ENCODE assay signal across 8 cellular contexts in the genomic region with DNA sequence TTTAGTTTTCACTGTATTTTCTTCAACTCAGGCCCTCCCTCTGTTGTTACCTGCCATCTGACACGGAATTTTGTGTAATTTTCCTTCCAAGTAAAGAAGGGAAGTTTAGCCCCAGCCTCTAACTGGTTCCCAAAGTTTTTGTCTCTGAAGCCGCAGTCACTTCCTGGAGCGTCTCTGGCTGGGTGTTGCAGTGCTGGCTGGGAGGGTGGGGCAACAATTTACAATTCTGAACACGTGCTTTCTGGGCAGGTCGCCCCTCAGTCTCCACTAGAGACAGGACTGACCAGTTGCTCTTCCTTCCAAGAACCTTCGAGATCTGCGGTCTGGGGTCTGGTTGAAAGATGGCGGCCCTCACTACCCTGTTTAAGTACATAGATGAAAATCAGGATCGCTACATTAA. TPM values are rescaled to one million over a fixed set of nuclear protein-coding genes. Genes with fewer than 3 reads are reported as not detected.
DNase-seq lines count a peak whose midpoint lies in the region; ATAC-seq and TF ChIP-seq lines count a peak whose summit lies in the region.

No MANE protein-coding gene starts in this region.

- POLR2A ChIA-PET in activated CD8-positive, alpha-beta T cell treated with anti-CD3 and anti-CD28 coated beads, Interleukin-2, amount 10 ng/mL, durations not matched to agents 7 days and 5 days (lab: Charles Lee), result interaction anchor here (1.2 to 1.5 kb wide), 4 partner anchors 97 to 216 kb away, joined by 3 read pairs; no protein-coding TSS in a partner anchor
- POLR2A ChIA-PET in naive thymus-derived CD8-positive, alpha-beta T cell (lab: Charles Lee), result interaction anchor here (1.0 to 1.9 kb wide), 4 partner anchors 122 to 709 kb away, joined by 3 to 8 read pairs (median 5); a partner anchor contains a TSS

- peaks cover 51% of the 10 kb centered on the region for H3K4me1 Mint-ChIP-seq in activated CD8-positive, alpha-beta T cell treated with anti-CD3 and anti-CD28 coated beads, Interleukin-2, amount 10 ng/mL, durations not matched to agents 7 days and 5 days (ENCODE audit: low read depth)
- H3K4me1 Mint-ChIP-seq in naive thymus-derived CD8-positive, alpha-beta T cell, result peaks cover 30 to 71% (median 59%) of the 10 kb centered on the region in 4 donors

- peaks cover 52% of the 10 kb centered on the region for H3K36me3 Mint-ChIP-seq in activated CD8-positive, alpha-beta T cell treated with anti-CD3 and anti-CD28 coated beads, Interleukin-2, amount 10 ng/mL, durations not matched to agents 7 days and 5 days (ENCODE audit: low read depth)
- H3K36me3 Mint-ChIP-seq in naive thymus-derived CD8-positive, alpha-beta T cell, result peaks cover 0 to 41% (median 6%) of the 10 kb centered on the region in 3 donors

- H3K36me3 ChIP-seq in KMS-11 (ENCODE audit: insufficient read depth), result peaks cover 28% of the 10 kb centered on the region; the same call in 1 of the 2 replicates
- H3K36me3 ChIP-seq in urinary bladder (ENCODE audit: insufficient read depth), result no peaks in the 10 kb centered on the region

- peaks cover 2% of the 10 kb centered on the region for H3K27me3 Mint-ChIP-seq in activated CD8-positive, alpha-beta T cell treated with anti-CD3 and anti-CD28 coated beads, Interleukin-2, amount 10 ng/mL, durations not matched to agents 7 days and 5 days (ENCODE audit: low read depth)
- H3K27me3 Mint-ChIP-seq in naive thymus-derived CD8-positive, alpha-beta T cell, result no peaks in the 10 kb centered on the region

- peaks cover 74% of the 10 kb centered on the region for H3K79me2 ChIP-seq in KMS-11 (ENCODE audit: insufficient read depth, low read depth)

- peak overlapping the region; percentile 18; the same call in 1 of the 2 replicates for H2AFZ ChIP-seq in KMS-11 (ENCODE audit: low read depth)

- H3K27ac ChIP-seq in KMS-11, result peak overlapping the region; percentile 78
- H3K27ac ChIP-seq in urinary bladder (ENCODE audit: low read depth), result peak overlapping the region; percentile 63

- H3K4me3 Mint-ChIP-seq in activated CD8-positive, alpha-beta T cell treated with anti-CD3 and anti-CD28 coated beads, Interleukin-2, amount 10 ng/mL, durations not matched to agents 7 days and 5 days, result peak overlapping the region; percentile 83
- peak overlapping the region; percentile 87 to 97 (median 94) for H3K4me3 Mint-ChIP-seq in naive thymus-derived CD8-positive, alpha-beta T cell

- H3K4me1 ChIP-seq in KMS-11 (ENCODE audit: low read depth, poor library complexity, severe bottlenecking) (peaks cover 47% of the 10 kb centered on the region), urinary bladder (ENCODE audit: insufficient read depth) (no peaks in the 10 kb centered on the region)

- H3K4me3 ChIP-seq in KMS-11 (IDR thresholded peaks at IDR 0.05; ENCODE audit: insufficient read depth, low read depth, low read length) (peak overlapping the region; percentile 7), urinary bladder (ENCODE audit: low read depth, low read length) (no peak overlapping the region)

- ATAC-seq in GM21576 (IDR thresholded peaks at IDR 0.05; ENCODE audit: unreplicated experiment), result peak; percentile 39
- peak; percentile 14 for ATAC-seq in activated CD8-positive, alpha-beta T cell treated with anti-CD3 and anti-CD28 coated beads, Interleukin-2, amount 10 ng/mL, durations not matched to agents 7 days and 5 days
- ATAC-seq in naive thymus-derived CD8-positive, alpha-beta T cell, result peak; percentile 16 to 43

- H4K20me1 ChIP-seq in KMS-11 (ENCODE audit: insufficient read depth), result no peaks in the 10 kb centered on the region

- H3K27me3 ChIP-seq in KMS-11 (ENCODE audit: insufficient read depth, low read depth), result no peaks in the 10 kb centered on the region

- H3K9me3 Mint-ChIP-seq in activated CD8-positive, alpha-beta T cell treated with anti-CD3 and anti-CD28 coated beads, Interleukin-2, amount 10 ng/mL, durations not matched to agents 7 days and 5 days (ENCODE audit: insufficient read depth), result no peaks in the 10 kb centered on the region
- no peaks in the 10 kb centered on the region for H3K9me3 Mint-ChIP-seq in naive thymus-derived CD8-positive, alpha-beta T cell

- DNase-seq in EH (ENCODE audit: low read depth) (peak; percentile 77), erythroblast (lab: John Stamatoyannopoulos, UW) (peak; percentile 69 to 75), DMS79 treated with DMSO at 0.1 percent for 48 hours (lab: John Stamatoyannopoulos, UW) (no peak)
- DNase-seq in activated CD8-positive, alpha-beta T cell treated with anti-CD3 and anti-CD28 coated beads, Interleukin-2, amount 10 ng/mL, durations not matched to agents 7 days and 5 days, result peak; percentile 70
- peak in 6 of 10 donors; percentile 11 to 39 (median 23) for DNase-seq in naive thymus-derived CD8-positive, alpha-beta T cell

- H3K27ac Mint-ChIP-seq in activated CD8-positive, alpha-beta T cell treated with anti-CD3 and anti-CD28 coated beads, Interleukin-2, amount 10 ng/mL, durations not matched to agents 7 days and 5 days, result peak overlapping the region; percentile 100
- H3K27ac Mint-ChIP-seq in naive thymus-derived CD8-positive, alpha-beta T cell, result peak overlapping the region; percentile 94 to 100 (median 98)

- H3K4me2 ChIP-seq in KMS-11, result peak overlapping the region; percentile 70

- H3K9ac ChIP-seq in KMS-11, result peak overlapping the region; percentile 70

- no peak for TF ChIP-seq CTCF in KMS-11 (conservative IDR thresholded peaks at IDR 0.05; ENCODE audit: low read depth, low read length)

- no peak for TF ChIP-seq POLR2A in erythroblast (IDR thresholded peaks at IDR 0.05; ENCODE audit: low read length)

- CTCF ChIA-PET in activated CD8-positive, alpha-beta T cell treated with anti-CD3 and anti-CD28 coated beads, Interleukin-2, amount 10 ng/mL, durations not matched to agents 7 days and 5 days (lab: Charles Lee), result interaction anchor here (1.0 to 9.2 kb wide), 5 partner anchors 52 to 302 kb away, joined by 3 to 359 read pairs (median 4); no protein-coding TSS in a partner anchor

- 45% methylated on average over 9 of the region's 9 CpGs for WGBS in urinary bladder

RNA-seq across cellular contexts. Expression of a gene that starts 3.5 kb away (rescaled TPM):
- 100 to 1,000 TPM; 131 to 144 TPM for total RNA-seq in activated CD8-positive, alpha-beta T cell treated with anti-CD3 and anti-CD28 coated beads, Interleukin-2, amount 10 ng/mL, durations not matched to agents 7 days and 5 days
- 100 to 1,000 TPM; 161 to 169 TPM for total RNA-seq in naive thymus-derived CD8-positive, alpha-beta T cell
- polyA plus RNA-seq in naive thymus-derived CD8-positive, alpha-beta T cell, result 100 to 1,000 TPM in 2 of 3 donors, 10 to 100 TPM in 1; 97.0 to 139 (median 111) TPM
- 44.0 TPM for total RNA-seq in urinary bladder
- 72.3 TPM for polyA plus RNA-seq in urinary bladder

RNA-seq across cellular contexts. Expression of a gene that starts 34.7 kb away (rescaled TPM):
- total RNA-seq in activated CD8-positive, alpha-beta T cell treated with anti-CD3 and anti-CD28 coated beads, Interleukin-2, amount 10 ng/mL, durations not matched to agents 7 days and 5 days, result not detected
- not detected for total RNA-seq in naive thymus-derived CD8-positive, alpha-beta T cell
- not detected for polyA plus RNA-seq in naive thymus-derived CD8-positive, alpha-beta T cell
- total RNA-seq in urinary bladder, result 0.16 TPM
- polyA plus RNA-seq in urinary bladder, result 0.20 TPM

RNA-seq across cellular contexts. Expression of a gene that starts 42.5 kb away (rescaled TPM):
- not detected for total RNA-seq in activated CD8-positive, alpha-beta T cell treated with anti-CD3 and anti-CD28 coated beads, Interleukin-2, amount 10 ng/mL, durations not matched to agents 7 days and 5 days
- total RNA-seq in naive thymus-derived CD8-positive, alpha-beta T cell, result under 1 TPM; 0.11 to 0.13 TPM
- polyA plus RNA-seq in naive thymus-derived CD8-positive, alpha-beta T cell, result under 1 TPM in 1 of 3 donors, not detected in 2; 0.58 TPM
- total RNA-seq in urinary bladder, result 1.6 TPM
- polyA plus RNA-seq in urinary bladder, result 0.22 TPM
